Comparison of ENCODE assay signal across 1 cellular context in genomic region chr15:72198410-72199270, GRCh38.
TF ChIP-seq lines count a peak whose summit lies in the region.

No MANE protein-coding gene starts in this region.

TF ChIP-seq in IMR-90, 13 proteins besides CTCF, POLR2A, EP300 and RAD21 (continued from another document):
- TF ChIP-seq USF2 (IDR thresholded peaks at IDR 0.05; ENCODE audit: low read depth, low read length): no peak
- TF ChIP-seq CHD1 (IDR thresholded peaks at IDR 0.05; ENCODE audit: low read depth, low read length): no peak
- TF ChIP-seq ELK1 (IDR thresholded peaks at IDR 0.05; ENCODE audit: borderline replicate concordance, low read depth, low read length): no peak
- TF ChIP-seq RCOR1 (IDR thresholded peaks at IDR 0.05; ENCODE audit: insufficient replicate concordance, low read length): no peak
- no peak for TF ChIP-seq RFX5 (IDR thresholded peaks at IDR 0.05; ENCODE audit: low read depth, low read length)
- no peak for TF ChIP-seq CEBPB (IDR thresholded peaks at IDR 0.05; ENCODE audit: low read depth, low read length)
- TF ChIP-seq MXI1 (IDR thresholded peaks at IDR 0.05; ENCODE audit: borderline replicate concordance, low read depth, low read length): no peak
- no peak for TF ChIP-seq MAFK (IDR thresholded peaks at IDR 0.05; ENCODE audit: low read depth, low read length)
- TF ChIP-seq MAZ (IDR thresholded peaks at IDR 0.05; ENCODE audit: borderline replicate concordance, low read depth, low read length): no peak
- no peak for TF ChIP-seq FOS (IDR thresholded peaks at IDR 0.05; ENCODE audit: low read depth, low read length)
- no peak for TF ChIP-seq BHLHE40 (IDR thresholded peaks at IDR 0.05; ENCODE audit: low read depth, low read length)
